ENCODE assay signal across 1 cellular context in the genomic region with DNA sequence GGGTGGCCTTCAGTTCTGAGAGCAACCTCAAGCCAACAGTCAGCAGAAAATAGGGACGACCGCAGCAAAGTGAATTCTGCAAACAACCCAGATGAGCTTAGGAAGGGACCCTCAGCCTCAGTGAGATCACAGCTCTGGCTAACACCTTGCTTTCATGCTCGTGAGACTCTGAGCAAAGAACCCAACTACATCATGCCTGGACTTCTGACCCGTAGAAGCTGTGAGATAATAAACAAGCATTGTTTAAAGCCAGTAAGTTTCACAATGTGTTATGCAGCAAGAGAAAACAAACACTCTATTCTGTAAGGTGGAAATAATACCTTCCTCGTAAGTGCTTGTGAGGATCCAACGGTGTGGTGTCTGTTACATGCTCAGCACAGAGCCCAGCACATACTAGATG.
TF ChIP-seq lines count a peak whose summit lies in the region.

No MANE protein-coding gene starts in this region.

TF ChIP-seq in HepG2, 621 proteins besides CTCF, POLR2A, EP300 and RAD21 (continued from another document and continues in another):
- TF ChIP-seq, protein P1, sequence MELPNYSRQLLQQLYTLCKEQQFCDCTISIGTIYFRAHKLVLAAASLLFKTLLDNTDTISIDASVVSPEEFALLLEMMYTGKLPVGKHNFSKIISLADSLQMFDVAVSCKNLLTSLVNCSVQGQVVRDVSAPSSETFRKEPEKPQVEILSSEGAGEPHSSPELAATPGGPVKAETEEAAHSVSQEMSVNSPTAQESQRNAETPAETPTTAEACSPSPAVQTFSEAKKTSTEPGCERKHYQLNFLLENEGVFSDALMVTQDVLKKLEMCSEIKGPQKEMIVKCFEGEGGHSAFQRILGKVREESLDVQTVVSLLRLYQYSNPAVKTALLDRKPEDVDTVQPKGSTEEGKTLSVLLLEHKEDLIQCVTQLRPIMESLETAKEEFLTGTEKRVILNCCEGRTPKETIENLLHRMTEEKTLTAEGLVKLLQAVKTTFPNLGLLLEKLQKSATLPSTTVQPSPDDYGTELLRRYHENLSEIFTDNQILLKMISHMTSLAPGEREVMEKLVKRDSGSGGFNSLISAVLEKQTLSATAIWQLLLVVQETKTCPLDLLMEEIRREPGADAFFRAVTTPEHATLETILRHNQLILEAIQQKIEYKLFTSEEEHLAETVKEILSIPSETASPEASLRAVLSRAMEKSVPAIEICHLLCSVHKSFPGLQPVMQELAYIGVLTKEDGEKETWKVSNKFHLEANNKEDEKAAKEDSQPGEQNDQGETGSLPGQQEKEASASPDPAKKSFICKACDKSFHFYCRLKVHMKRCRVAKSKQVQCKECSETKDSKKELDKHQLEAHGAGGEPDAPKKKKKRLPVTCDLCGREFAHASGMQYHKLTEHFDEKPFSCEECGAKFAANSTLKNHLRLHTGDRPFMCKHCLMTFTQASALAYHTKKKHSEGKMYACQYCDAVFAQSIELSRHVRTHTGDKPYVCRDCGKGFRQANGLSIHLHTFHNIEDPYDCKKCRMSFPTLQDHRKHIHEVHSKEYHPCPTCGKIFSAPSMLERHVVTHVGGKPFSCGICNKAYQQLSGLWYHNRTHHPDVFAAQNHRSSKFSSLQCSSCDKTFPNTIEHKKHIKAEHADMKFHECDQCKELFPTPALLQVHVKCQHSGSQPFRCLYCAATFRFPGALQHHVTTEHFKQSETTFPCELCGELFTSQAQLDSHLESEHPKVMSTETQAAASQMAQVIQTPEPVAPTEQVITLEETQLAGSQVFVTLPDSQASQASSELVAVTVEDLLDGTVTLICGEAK (IDR thresholded peaks at IDR 0.05): no peak
- TF ChIP-seq, protein P1 (CRISPR knock-in tag; IDR thresholded peaks at IDR 0.05): no peak; the same call in 1 of the 2 replicates
- TF ChIP-seq, protein P2, sequence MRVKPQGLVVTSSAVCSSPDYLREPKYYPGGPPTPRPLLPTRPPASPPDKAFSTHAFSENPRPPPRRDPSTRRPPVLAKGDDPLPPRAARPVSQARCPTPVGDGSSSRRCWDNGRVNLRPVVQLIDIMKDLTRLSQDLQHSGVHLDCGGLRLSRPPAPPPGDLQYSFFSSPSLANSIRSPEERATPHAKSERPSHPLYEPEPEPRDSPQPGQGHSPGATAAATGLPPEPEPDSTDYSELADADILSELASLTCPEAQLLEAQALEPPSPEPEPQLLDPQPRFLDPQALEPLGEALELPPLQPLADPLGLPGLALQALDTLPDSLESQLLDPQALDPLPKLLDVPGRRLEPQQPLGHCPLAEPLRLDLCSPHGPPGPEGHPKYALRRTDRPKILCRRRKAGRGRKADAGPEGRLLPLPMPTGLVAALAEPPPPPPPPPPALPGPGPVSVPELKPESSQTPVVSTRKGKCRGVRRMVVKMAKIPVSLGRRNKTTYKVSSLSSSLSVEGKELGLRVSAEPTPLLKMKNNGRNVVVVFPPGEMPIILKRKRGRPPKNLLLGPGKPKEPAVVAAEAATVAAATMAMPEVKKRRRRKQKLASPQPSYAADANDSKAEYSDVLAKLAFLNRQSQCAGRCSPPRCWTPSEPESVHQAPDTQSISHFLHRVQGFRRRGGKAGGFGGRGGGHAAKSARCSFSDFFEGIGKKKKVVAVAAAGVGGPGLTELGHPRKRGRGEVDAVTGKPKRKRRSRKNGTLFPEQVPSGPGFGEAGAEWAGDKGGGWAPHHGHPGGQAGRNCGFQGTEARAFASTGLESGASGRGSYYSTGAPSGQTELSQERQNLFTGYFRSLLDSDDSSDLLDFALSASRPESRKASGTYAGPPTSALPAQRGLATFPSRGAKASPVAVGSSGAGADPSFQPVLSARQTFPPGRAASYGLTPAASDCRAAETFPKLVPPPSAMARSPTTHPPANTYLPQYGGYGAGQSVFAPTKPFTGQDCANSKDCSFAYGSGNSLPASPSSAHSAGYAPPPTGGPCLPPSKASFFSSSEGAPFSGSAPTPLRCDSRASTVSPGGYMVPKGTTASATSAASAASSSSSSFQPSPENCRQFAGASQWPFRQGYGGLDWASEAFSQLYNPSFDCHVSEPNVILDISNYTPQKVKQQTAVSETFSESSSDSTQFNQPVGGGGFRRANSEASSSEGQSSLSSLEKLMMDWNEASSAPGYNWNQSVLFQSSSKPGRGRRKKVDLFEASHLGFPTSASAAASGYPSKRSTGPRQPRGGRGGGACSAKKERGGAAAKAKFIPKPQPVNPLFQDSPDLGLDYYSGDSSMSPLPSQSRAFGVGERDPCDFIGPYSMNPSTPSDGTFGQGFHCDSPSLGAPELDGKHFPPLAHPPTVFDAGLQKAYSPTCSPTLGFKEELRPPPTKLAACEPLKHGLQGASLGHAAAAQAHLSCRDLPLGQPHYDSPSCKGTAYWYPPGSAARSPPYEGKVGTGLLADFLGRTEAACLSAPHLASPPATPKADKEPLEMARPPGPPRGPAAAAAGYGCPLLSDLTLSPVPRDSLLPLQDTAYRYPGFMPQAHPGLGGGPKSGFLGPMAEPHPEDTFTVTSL (CRISPR knock-in tag; IDR thresholded peaks at IDR 0.05; ENCODE audit: borderline replicate concordance): peak; percentile 39; the same call in 1 of the 2 replicates
- peak; percentile 70 for TF ChIP-seq ASH2L (IDR thresholded peaks at IDR 0.05; ENCODE audit: insufficient read length, low read depth, low read length)
- TF ChIP-seq TEAD3 (CRISPR knock-in tag; optimal IDR thresholded peaks at IDR 0.05; ENCODE audit: borderline replicate concordance): peak; percentile 61
- TF ChIP-seq ZNF180 (CRISPR knock-in tag; IDR thresholded peaks at IDR 0.05; ENCODE audit: borderline replicate concordance, low read depth): no peak
- no peak for TF ChIP-seq FOXA1 (IDR thresholded peaks at IDR 0.05)
- TF ChIP-seq FOXA1 (CRISPR knock-in tag; IDR thresholded peaks at IDR 0.05): peak; percentile 68; the same call in 1 of the 2 replicates
- no peak for TF ChIP-seq SKI (IDR thresholded peaks at IDR 0.05; ENCODE audit: partially characterized antibody)
- TF ChIP-seq, protein P3, sequence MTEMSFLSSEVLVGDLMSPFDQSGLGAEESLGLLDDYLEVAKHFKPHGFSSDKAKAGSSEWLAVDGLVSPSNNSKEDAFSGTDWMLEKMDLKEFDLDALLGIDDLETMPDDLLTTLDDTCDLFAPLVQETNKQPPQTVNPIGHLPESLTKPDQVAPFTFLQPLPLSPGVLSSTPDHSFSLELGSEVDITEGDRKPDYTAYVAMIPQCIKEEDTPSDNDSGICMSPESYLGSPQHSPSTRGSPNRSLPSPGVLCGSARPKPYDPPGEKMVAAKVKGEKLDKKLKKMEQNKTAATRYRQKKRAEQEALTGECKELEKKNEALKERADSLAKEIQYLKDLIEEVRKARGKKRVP (CRISPR knock-in tag; IDR thresholded peaks at IDR 0.05): peak in 1 of 2 experiments; percentile 69; a peak in 1 of 4 replicates
- TF ChIP-seq ZFY (CRISPR knock-in tag; IDR thresholded peaks at IDR 0.05): no peak
- TF ChIP-seq, protein P4, sequence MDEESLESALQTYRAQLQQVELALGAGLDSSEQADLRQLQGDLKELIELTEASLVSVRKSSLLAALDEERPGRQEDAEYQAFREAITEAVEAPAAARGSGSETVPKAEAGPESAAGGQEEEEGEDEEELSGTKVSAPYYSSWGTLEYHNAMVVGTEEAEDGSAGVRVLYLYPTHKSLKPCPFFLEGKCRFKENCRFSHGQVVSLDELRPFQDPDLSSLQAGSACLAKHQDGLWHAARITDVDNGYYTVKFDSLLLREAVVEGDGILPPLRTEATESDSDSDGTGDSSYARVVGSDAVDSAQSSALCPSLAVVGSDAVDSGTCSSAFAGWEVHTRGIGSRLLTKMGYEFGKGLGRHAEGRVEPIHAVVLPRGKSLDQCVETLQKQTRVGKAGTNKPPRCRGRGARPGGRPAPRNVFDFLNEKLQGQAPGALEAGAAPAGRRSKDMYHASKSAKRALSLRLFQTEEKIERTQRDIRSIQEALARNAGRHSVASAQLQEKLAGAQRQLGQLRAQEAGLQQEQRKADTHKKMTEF (CRISPR knock-in tag; IDR thresholded peaks at IDR 0.05): peak; percentile 69; the same call in 1 of the 2 replicates
- 0 out of 2 replicates have a peak, but pooled peaks have one; percentile 23 for TF ChIP-seq RXRA (CRISPR knock-in tag; IDR thresholded peaks at IDR 0.05)
- TF ChIP-seq, protein P5, sequence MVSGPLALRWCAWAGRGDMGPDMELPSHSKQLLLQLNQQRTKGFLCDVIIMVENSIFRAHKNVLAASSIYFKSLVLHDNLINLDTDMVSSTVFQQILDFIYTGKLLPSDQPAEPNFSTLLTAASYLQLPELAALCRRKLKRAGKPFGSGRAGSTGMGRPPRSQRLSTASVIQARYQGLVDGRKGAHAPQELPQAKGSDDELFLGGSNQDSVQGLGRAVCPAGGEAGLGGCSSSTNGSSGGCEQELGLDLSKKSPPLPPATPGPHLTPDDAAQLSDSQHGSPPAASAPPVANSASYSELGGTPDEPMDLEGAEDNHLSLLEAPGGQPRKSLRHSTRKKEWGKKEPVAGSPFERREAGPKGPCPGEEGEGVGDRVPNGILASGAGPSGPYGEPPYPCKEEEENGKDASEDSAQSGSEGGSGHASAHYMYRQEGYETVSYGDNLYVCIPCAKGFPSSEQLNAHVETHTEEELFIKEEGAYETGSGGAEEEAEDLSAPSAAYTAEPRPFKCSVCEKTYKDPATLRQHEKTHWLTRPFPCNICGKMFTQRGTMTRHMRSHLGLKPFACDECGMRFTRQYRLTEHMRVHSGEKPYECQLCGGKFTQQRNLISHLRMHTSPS (CRISPR knock-in tag; IDR thresholded peaks at IDR 0.05; ENCODE audit: low read depth): no peak
- TF ChIP-seq ZNF616 (CRISPR knock-in tag; IDR thresholded peaks at IDR 0.05; ENCODE audit: low read depth): no peak
- TF ChIP-seq KLF6 (CRISPR knock-in tag; IDR thresholded peaks at IDR 0.05): 0 out of 2 replicates have a peak, but pooled peaks have one; percentile 25
- TF ChIP-seq NR3C1 (CRISPR knock-in tag; IDR thresholded peaks at IDR 0.05): no peak
- peak; percentile 28 to 49; a peak in 2 of 4 replicates for TF ChIP-seq MAFK (conservative IDR thresholded peaks at IDR 0.05 in 1 of 2, IDR thresholded peaks at IDR 0.05 in 1 of 2; ENCODE audit: low read length in 2 of 2)
- TF ChIP-seq HOXA9 (CRISPR knock-in tag; IDR thresholded peaks at IDR 0.05; ENCODE audit: borderline replicate concordance): no peak
- TF ChIP-seq TOE1 (CRISPR knock-in tag; IDR thresholded peaks at IDR 0.05): no peak
- TF ChIP-seq ZNF839 (CRISPR knock-in tag; IDR thresholded peaks at IDR 0.05; ENCODE audit: borderline replicate concordance): no peak
- TF ChIP-seq, protein P6, sequence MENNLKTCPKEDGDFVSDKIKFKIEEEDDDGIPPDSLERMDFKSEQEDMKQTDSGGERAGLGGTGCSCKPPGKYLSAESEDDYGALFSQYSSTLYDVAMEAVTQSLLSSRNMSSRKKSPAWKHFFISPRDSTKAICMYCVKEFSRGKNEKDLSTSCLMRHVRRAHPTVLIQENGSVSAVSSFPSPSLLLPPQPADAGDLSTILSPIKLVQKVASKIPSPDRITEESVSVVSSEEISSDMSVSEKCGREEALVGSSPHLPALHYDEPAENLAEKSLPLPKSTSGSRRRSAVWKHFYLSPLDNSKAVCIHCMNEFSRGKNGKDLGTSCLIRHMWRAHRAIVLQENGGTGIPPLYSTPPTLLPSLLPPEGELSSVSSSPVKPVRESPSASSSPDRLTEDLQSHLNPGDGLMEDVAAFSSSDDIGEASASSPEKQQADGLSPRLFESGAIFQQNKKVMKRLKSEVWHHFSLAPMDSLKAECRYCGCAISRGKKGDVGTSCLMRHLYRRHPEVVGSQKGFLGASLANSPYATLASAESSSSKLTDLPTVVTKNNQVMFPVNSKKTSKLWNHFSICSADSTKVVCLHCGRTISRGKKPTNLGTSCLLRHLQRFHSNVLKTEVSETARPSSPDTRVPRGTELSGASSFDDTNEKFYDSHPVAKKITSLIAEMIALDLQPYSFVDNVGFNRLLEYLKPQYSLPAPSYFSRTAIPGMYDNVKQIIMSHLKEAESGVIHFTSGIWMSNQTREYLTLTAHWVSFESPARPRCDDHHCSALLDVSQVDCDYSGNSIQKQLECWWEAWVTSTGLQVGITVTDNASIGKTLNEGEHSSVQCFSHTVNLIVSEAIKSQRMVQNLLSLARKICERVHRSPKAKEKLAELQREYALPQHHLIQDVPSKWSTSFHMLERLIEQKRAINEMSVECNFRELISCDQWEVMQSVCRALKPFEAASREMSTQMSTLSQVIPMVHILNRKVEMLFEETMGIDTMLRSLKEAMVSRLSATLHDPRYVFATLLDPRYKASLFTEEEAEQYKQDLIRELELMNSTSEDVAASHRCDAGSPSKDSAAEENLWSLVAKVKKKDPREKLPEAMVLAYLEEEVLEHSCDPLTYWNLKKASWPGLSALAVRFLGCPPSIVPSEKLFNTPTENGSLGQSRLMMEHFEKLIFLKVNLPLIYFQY (CRISPR knock-in tag; IDR thresholded peaks at IDR 0.05; ENCODE audit: borderline replicate concordance): no peak
- no peak for TF ChIP-seq ZBTB8A (CRISPR knock-in tag; IDR thresholded peaks at IDR 0.05; ENCODE audit: borderline replicate concordance, low read depth)
- TF ChIP-seq, protein P7, sequence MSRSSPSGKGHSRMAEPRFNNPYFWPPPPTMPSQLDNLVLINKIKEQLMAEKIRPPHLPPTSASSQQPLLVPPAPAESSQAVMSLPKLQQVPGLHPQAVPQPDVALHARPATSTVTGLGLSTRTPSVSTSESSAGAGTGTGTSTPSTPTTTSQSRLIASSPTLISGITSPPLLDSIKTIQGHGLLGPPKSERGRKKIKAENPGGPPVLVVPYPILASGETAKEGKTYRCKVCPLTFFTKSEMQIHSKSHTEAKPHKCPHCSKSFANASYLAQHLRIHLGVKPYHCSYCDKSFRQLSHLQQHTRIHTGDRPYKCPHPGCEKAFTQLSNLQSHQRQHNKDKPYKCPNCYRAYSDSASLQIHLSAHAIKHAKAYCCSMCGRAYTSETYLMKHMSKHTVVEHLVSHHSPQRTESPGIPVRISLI (CRISPR knock-in tag; IDR thresholded peaks at IDR 0.05; ENCODE audit: borderline replicate concordance): no peak
- TF ChIP-seq, protein P8, sequence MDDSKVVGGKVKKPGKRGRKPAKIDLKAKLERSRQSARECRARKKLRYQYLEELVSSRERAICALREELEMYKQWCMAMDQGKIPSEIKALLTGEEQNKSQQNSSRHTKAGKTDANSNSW (CRISPR knock-in tag; IDR thresholded peaks at IDR 0.05; ENCODE audit: borderline replicate concordance): no peak
